Comparison of ENCODE assay signal across 28 cellular contexts in the genomic region with DNA sequence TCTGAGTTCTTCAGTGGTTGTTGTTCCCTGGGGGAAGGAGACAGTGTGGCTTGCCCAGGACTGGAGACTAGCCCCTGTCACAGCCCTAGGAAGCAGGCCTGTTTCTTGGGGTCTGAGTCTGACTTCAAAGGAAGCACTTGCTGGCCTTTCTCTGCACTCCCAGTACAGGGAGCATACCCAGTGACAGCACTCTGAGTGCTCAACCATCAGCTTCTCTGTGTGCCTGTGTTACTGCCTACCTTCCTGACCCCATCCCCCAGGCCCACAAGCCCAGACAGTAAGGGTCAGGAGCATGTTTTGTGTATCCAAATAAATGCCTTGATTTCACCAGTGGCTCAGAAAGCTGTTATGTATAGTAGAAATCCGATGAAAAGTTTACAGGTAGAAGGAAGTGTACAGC. TPM values are rescaled to one million over a fixed set of nuclear protein-coding genes. Genes with fewer than 3 reads are reported as not detected.
A peak's percentile ranks its signal among the peaks of the same experiment; 100 is the strongest.
DNase-seq lines count a peak whose midpoint lies in the region; ATAC-seq and TF ChIP-seq lines count a peak whose summit lies in the region.
"Had no signal": no experiment of that assay in that cellular context is flagged by ENCODE, and none has a peak within 500 bp of the region (broad histone marks: within the 10 kb centered on the region; RNA-seq: fewer than 3 reads in every experiment).

No MANE protein-coding gene starts in this region.

- no peaks in the 10 kb centered on the region for H3K4me1 ChIP-seq in CD4-positive, alpha-beta memory T cell (ENCODE audit: insufficient read depth, low read length)
- H3K4me1 ChIP-seq in neuronal stem cell (ENCODE audit: control insufficient read depth in 2 of 2, insufficient read depth in 1 of 2, low read depth in 1 of 2, low read length in 2 of 2) = no peaks in the 10 kb centered on the region
- H3K4me1 ChIP-seq: prostate gland had no signal

- no peaks in the 10 kb centered on the region for H3K27me3 ChIP-seq in CD4-positive, alpha-beta memory T cell (ENCODE audit: insufficient read depth, low read length)
- no peaks in the 10 kb centered on the region for H3K27me3 ChIP-seq in neuronal stem cell (ENCODE audit: control insufficient read depth in 3 of 3, insufficient read depth in 3 of 3, low read depth in 1 of 3, low read length in 3 of 3)
- H3K27me3 ChIP-seq: gastroesophageal sphincter had no signal

- no peak overlapping the region for H2BK5ac ChIP-seq in neuronal stem cell (ENCODE audit: low read length)

- POLR2A ChIA-PET in activated CD4-positive, alpha-beta T cell treated with anti-CD3 and anti-CD28 coated beads for 36 hours (lab: Charles Lee) = no interaction called here
- POLR2A ChIA-PET in CD4-positive, alpha-beta memory T cell (lab: Charles Lee; ENCODE audit: partially characterized antibody) = interaction anchor here (1.0 to 4.0 kb wide), 4 partner anchors 17 to 191 kb away, joined by 3 to 21 read pairs (median 5); a partner anchor contains a TSS

- CTCF ChIA-PET in activated CD4-positive, alpha-beta T cell treated with anti-CD3 and anti-CD28 coated beads for 36 hours (lab: Charles Lee) = interaction anchor here (0.5 to 3.1 kb wide), 4 partner anchors 16 to 873 kb away, joined by 3 to 13 read pairs (median 4); a partner anchor contains a TSS
- CTCF ChIA-PET in CD4-positive, alpha-beta memory T cell (lab: Charles Lee; ENCODE audit: partially characterized antibody) = interaction anchor here (0.7 to 2.3 kb wide), 4 partner anchors 14 to 214 kb away, joined by 3 to 6 read pairs (median 3); no protein-coding TSS in a partner anchor

- no peaks in the 10 kb centered on the region for H3K9me3 ChIP-seq in CD4-positive, alpha-beta memory T cell (ENCODE audit: control insufficient read depth in 1 of 2, low read length in 2 of 2)
- peaks cover 0 to 29% of the 10 kb centered on the region in 2 donors for H3K9me3 ChIP-seq in neuronal stem cell (replicated peaks in 1 of 2; ENCODE audit: control insufficient read depth in 2 of 2, insufficient read depth in 1 of 2, low read depth in 1 of 2, low read length in 2 of 2)
- H3K9me3 ChIP-seq: prostate gland had no signal

- no peak overlapping the region for H3K4ac ChIP-seq in neuronal stem cell (ENCODE audit: low read length)

- H4K91ac ChIP-seq in neuronal stem cell (ENCODE audit: low read depth, low read length, poor library complexity) = no peak overlapping the region

- no peak for ATAC-seq in activated CD4-positive, alpha-beta T cell treated with anti-CD3 and anti-CD28 coated beads for 36 hours
- ATAC-seq: gastroesophageal sphincter, HepG2 had no signal

- no peak for TF ChIP-seq CTCF in coronary artery (IDR thresholded peaks at IDR 0.05)

- no peak overlapping the region for H4K8ac ChIP-seq in neuronal stem cell (ENCODE audit: low read depth, low read length)

- DNase-seq in activated CD4-positive, alpha-beta T cell treated with anti-CD3 and anti-CD28 coated beads, Interleukin-2, amount 10 ng/mL, durations not matched to agents 24 days and 14 days = no peak
- no peak for DNase-seq in activated CD4-positive, alpha-beta T cell treated with anti-CD3 and anti-CD28 coated beads for 36 hours
- no peak for DNase-seq in CD4-positive, alpha-beta memory T cell
- peak; percentile 46 for DNase-seq in coronary artery (ENCODE audit: low spot score)
- DNase-seq in neuronal stem cell (ENCODE audit: low spot score) = no peak
- no peak for DNase-seq in activated gamma-delta T cell treated with Interleukin-2 at 50 U/mL for 16 hours
- DNase-seq in NCI-H446 treated with DMSO at 0.1 percent for 48 hours (lab: John Stamatoyannopoulos, UW) = no peak
- no peak for DNase-seq in substantia nigra (lab: John Stamatoyannopoulos, UW)
- DNase-seq: activated CD4-positive, alpha-beta T cell treated with anti-CD3 and anti-CD28 coated beads for 4 hours; activated naive CD4-positive, alpha-beta T cell treated with anti-CD3 and anti-CD28 coated beads for 36 hours; Calu3; DMS79; GM23248; hippocampal formation; mesenchymal stem cell; NCI-H1417 treated with DMSO at 0.1 percent for 48 hours; NCI-H2081 treated with DMSO at 0.1 percent for 48 hours; NCI-H226; NCI-H69; SIG-M5; stimulated activated CD4-positive, alpha-beta T cell treated with anti-CD3 and anti-CD28 coated beads, Interleukin-4, amount 100 ng/mL, for 4 hours had no signal

- no peak overlapping the region for H3K4me2 ChIP-seq in neuronal stem cell (ENCODE audit: insufficient read depth, low read length, poor library complexity, severe bottlenecking)

- peak overlapping the region; percentile 32 for H3K27ac Mint-ChIP-seq in activated CD4-positive, alpha-beta T cell treated with anti-CD3 and anti-CD28 coated beads, Interleukin-2, amount 10 ng/mL, durations not matched to agents 24 days and 14 days
- no peak overlapping the region for H3K27ac Mint-ChIP-seq in activated CD4-positive, alpha-beta T cell treated with anti-CD3 and anti-CD28 coated beads for 36 hours
- peak overlapping the region in 6 of 7 donors; percentile 18 to 57 (median 48) for H3K27ac Mint-ChIP-seq in CD4-positive, alpha-beta memory T cell
- H3K27ac Mint-ChIP-seq: activated naive CD4-positive, alpha-beta T cell treated with anti-CD3 and anti-CD28 coated beads for 36 hours; brain; type B pancreatic cell had no signal

- peak overlapping the region; percentile 51 for H3K23ac ChIP-seq in neuronal stem cell (ENCODE audit: low read depth, low read length, poor library complexity)

- no peaks in the 10 kb centered on the region for H3K79me1 ChIP-seq in neuronal stem cell (ENCODE audit: low read depth, low read length)

- H3K27me3 Mint-ChIP-seq in activated CD4-positive, alpha-beta T cell treated with anti-CD3 and anti-CD28 coated beads, Interleukin-2, amount 10 ng/mL, durations not matched to agents 24 days and 14 days = no peaks in the 10 kb centered on the region
- H3K27me3 Mint-ChIP-seq in activated CD4-positive, alpha-beta T cell treated with anti-CD3 and anti-CD28 coated beads for 36 hours = no peaks in the 10 kb centered on the region
- no peaks in the 10 kb centered on the region for H3K27me3 Mint-ChIP-seq in CD4-positive, alpha-beta memory T cell
- H3K27me3 Mint-ChIP-seq: brain, type B pancreatic cell had no signal

- H3K36me3 Mint-ChIP-seq in activated CD4-positive, alpha-beta T cell treated with anti-CD3 and anti-CD28 coated beads, Interleukin-2, amount 10 ng/mL, durations not matched to agents 24 days and 14 days (ENCODE audit: low read depth) = peaks cover 59% of the 10 kb centered on the region
- H3K36me3 Mint-ChIP-seq in activated CD4-positive, alpha-beta T cell treated with anti-CD3 and anti-CD28 coated beads for 36 hours (ENCODE audit: low read depth) = peaks cover 54% of the 10 kb centered on the region
- peaks cover 54 to 64% of the 10 kb centered on the region in 2 donors for H3K36me3 Mint-ChIP-seq in CD4-positive, alpha-beta memory T cell

- H2BK15ac ChIP-seq in neuronal stem cell (ENCODE audit: low read length) = no peak overlapping the region

- no peak overlapping the region for H3K4me3 ChIP-seq in CD4-positive, alpha-beta memory T cell (ENCODE audit: low read length in 2 of 2)
- H3K4me3 ChIP-seq in coronary artery = no peak overlapping the region
- peak overlapping the region in 1 of 2 donors; percentile 71 for H3K4me3 ChIP-seq in neuronal stem cell (ENCODE audit: low read length in 2 of 2)
- H3K4me3 ChIP-seq: gastroesophageal sphincter, GM23248, prostate gland had no signal

- H3K14ac ChIP-seq in neuronal stem cell (ENCODE audit: low read length) = no peak overlapping the region

- no peaks in the 10 kb centered on the region for H3K9me3 Mint-ChIP-seq in activated CD4-positive, alpha-beta T cell treated with anti-CD3 and anti-CD28 coated beads, Interleukin-2, amount 10 ng/mL, durations not matched to agents 24 days and 14 days
- peaks cover 7% of the 10 kb centered on the region for H3K9me3 Mint-ChIP-seq in activated CD4-positive, alpha-beta T cell treated with anti-CD3 and anti-CD28 coated beads for 36 hours (ENCODE audit: low read depth)
- peaks cover 0 to 2% (median 0%) of the 10 kb centered on the region in 8 donors for H3K9me3 Mint-ChIP-seq in CD4-positive, alpha-beta memory T cell

- H2AFZ ChIP-seq in neuronal stem cell (ENCODE audit: low read length) = no peak overlapping the region
- H2AFZ ChIP-seq: GM23248 had no signal

- no peak overlapping the region for H2AK5ac ChIP-seq in neuronal stem cell (ENCODE audit: low read depth, low read length)

- H3K9ac ChIP-seq in neuronal stem cell (ENCODE audit: low read depth, low read length, poor library complexity) = no peak overlapping the region
- H3K9ac ChIP-seq: GM23248 had no signal

- H3K36me3 ChIP-seq in CD4-positive, alpha-beta memory T cell (ENCODE audit: insufficient read depth, low read length) = peaks cover 13% of the 10 kb centered on the region
- peaks cover 23 to 65% of the 10 kb centered on the region in 2 donors for H3K36me3 ChIP-seq in neuronal stem cell (replicated peaks in 1 of 2; ENCODE audit: control insufficient read depth in 2 of 2, insufficient read depth in 2 of 2, low read length in 2 of 2)
- H3K36me3 ChIP-seq: prostate gland had no signal

- H3K4me3 Mint-ChIP-seq in activated CD4-positive, alpha-beta T cell treated with anti-CD3 and anti-CD28 coated beads, Interleukin-2, amount 10 ng/mL, durations not matched to agents 24 days and 14 days = no peak overlapping the region
- H3K4me3 Mint-ChIP-seq in activated CD4-positive, alpha-beta T cell treated with anti-CD3 and anti-CD28 coated beads for 36 hours = no peak overlapping the region
- H3K4me3 Mint-ChIP-seq in CD4-positive, alpha-beta memory T cell = no peak overlapping the region
- H3K4me3 Mint-ChIP-seq: activated naive CD4-positive, alpha-beta T cell treated with anti-CD3 and anti-CD28 coated beads for 36 hours; brain; type B pancreatic cell had no signal

- H2BK12ac ChIP-seq in neuronal stem cell (ENCODE audit: low read length) = no peak overlapping the region

- H3K18ac ChIP-seq in neuronal stem cell (ENCODE audit: low read length) = peak overlapping the region; percentile 9

- no CpG with 5 or more reads among the region's 1 CpG for WGBS in neuronal stem cell (ENCODE audit: extremely low coverage in 2 of 2, insufficient read length in 2 of 2, insufficient replicate concordance in 1 of 2), 2 donors

- intact Hi-C loops in activated CD4-positive, alpha-beta T cell treated with anti-CD3 and anti-CD28 coated beads, Interleukin-2, amount 10 ng/mL, durations not matched to agents 24 days and 14 days (cut with micrococcal nuclease) = no loop called here
- intact Hi-C loops in activated CD4-positive, alpha-beta T cell treated with anti-CD3 and anti-CD28 coated beads for 36 hours (cut with DNase I, micrococcal nuclease) = no loop called here
- intact Hi-C loops in CD4-positive, alpha-beta memory T cell (cut with micrococcal nuclease) = no loop called here

- H3K4me1 Mint-ChIP-seq in activated CD4-positive, alpha-beta T cell treated with anti-CD3 and anti-CD28 coated beads, Interleukin-2, amount 10 ng/mL, durations not matched to agents 24 days and 14 days = peaks cover 1% of the 10 kb centered on the region
- peaks cover 7% of the 10 kb centered on the region for H3K4me1 Mint-ChIP-seq in activated CD4-positive, alpha-beta T cell treated with anti-CD3 and anti-CD28 coated beads for 36 hours
- peaks cover 4 to 15% (median 11%) of the 10 kb centered on the region in 4 donors for H3K4me1 Mint-ChIP-seq in CD4-positive, alpha-beta memory T cell

- no peak overlapping the region for H3K27ac ChIP-seq in CD4-positive, alpha-beta memory T cell (ENCODE audit: low read depth, low read length)
- no peak overlapping the region for H3K27ac ChIP-seq in coronary artery
- no peak overlapping the region for H3K27ac ChIP-seq in neuronal stem cell (replicated peaks; ENCODE audit: low read length)
- H3K27ac ChIP-seq in substantia nigra (ENCODE audit: low read depth, low read length, poor library complexity, severe bottlenecking) = no peak overlapping the region
- H3K27ac ChIP-seq: 22Rv1, C4-2B, gastroesophageal sphincter, GM23248, prostate gland had no signal

- H2BK120ac ChIP-seq in neuronal stem cell (ENCODE audit: low read depth, low read length) = no peak overlapping the region

RNA-seq across cellular contexts. Expression of a gene that starts 48.9 kb away (rescaled TPM):
- total RNA-seq in activated CD4-positive, alpha-beta T cell treated with anti-CD3 and anti-CD28 coated beads, Interleukin-2, amount 10 ng/mL, durations not matched to agents 24 days and 14 days = 99.5 and 102 TPM in 2 replicates
- 10 to 100 TPM; 80.3 to 90.1 TPM for total RNA-seq in activated CD4-positive, alpha-beta T cell treated with anti-CD3 and anti-CD28 coated beads for 36 hours
- 100 to 1,000 TPM; 116 to 126 TPM for total RNA-seq in CD4-positive, alpha-beta memory T cell
- polyA plus RNA-seq in CD4-positive, alpha-beta memory T cell = 10 to 100 TPM; 42.2 to 61.6 TPM
- polyA plus RNA-seq in neuronal stem cell (2013, experiment 1 of 2) = 31.6 TPM
- polyA plus RNA-seq in neuronal stem cell (2013, experiment 2 of 2) = 31.1 TPM
